In the genomic region with DNA sequence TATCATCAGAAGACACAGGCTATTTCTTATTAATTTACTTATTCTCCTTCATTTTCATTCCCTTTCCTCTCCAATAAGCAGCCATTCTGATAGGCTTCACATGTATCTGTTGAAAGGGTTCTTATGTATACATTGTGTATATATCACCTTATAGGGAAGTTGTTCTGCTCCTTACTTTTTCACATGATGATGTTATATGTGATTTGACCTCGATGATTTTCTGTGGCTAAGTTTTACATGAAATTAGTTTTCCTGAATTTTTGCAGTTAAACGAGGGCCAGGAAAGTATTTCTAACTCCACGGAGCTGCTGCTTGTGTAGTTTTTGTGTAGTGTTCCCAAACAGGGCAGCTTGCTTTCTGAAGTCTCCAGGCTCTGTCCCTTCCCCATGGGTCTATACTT, we compare ENCODE assay signal across 8 cellular contexts.
"Had no signal": no experiment of that assay in that cellular context is flagged by ENCODE, and none has a peak within 500 bp of the region (broad histone marks: within the 10 kb centered on the region; RNA-seq: fewer than 3 reads in every experiment).

No MANE protein-coding gene starts in this region.

- DNase-seq: GDM1, GF-D8 had no signal

- FAIRE-seq: G401.6, GM12878, GM12891, GM12892, GM18507, GM19239 had no signal

- ATAC-seq: GM12878 had no signal

- H3K4me3 ChIP-seq: GM12878 had no signal
